ENCODE assay signal across 23 cellular contexts in genomic region chr5:68591850-68592249, GRCh38.
DNase-seq lines count a peak whose midpoint lies in the region; ATAC-seq, FAIRE-seq and TF ChIP-seq lines count a peak whose summit lies in the region.
"Had no signal": no experiment of that assay in that cellular context is flagged by ENCODE, and none has a peak within 500 bp of the region (broad histone marks: within the 10 kb centered on the region; RNA-seq: fewer than 3 reads in every experiment).

No MANE protein-coding gene starts in this region.

- ATAC-seq in HepG2 (no peak), right lobe of liver (no peak), IMR-90 (ENCODE audit: low read depth) (no peak), K562 (no peak)
- ATAC-seq in activated CD8-positive, alpha-beta memory T cell treated with anti-CD3 and anti-CD28 coated beads, Interleukin-2, amount 10 ng/mL, durations not matched to agents 7 days and 5 days, result no peak

- FAIRE-seq in HepG2 (lab: Jason Lieb, UNC) (no peak), K562 (lab: Jason Lieb, UNC) (no peak)
- FAIRE-seq: G401.6, GM12891, GM19239 had no signal

- H3K4me1 Mint-ChIP-seq in activated CD8-positive, alpha-beta memory T cell treated with anti-CD3 and anti-CD28 coated beads, Interleukin-2, amount 10 ng/mL, durations not matched to agents 7 days and 5 days, result no peaks in the 10 kb centered on the region
- H3K4me1 Mint-ChIP-seq: CD4-positive, alpha-beta memory T cell; CD8-positive, alpha-beta memory T cell had no signal

- H2BK20ac ChIP-seq in IMR-90 (ENCODE audit: low read depth, low read length), result no peak overlapping the region

- H2BK5ac ChIP-seq in IMR-90 (ENCODE audit: low read depth, low read length, poor library complexity, severe bottlenecking), result no peak overlapping the region

- no peaks in the 10 kb centered on the region for H3K27me3 Mint-ChIP-seq in activated CD8-positive, alpha-beta memory T cell treated with anti-CD3 and anti-CD28 coated beads, Interleukin-2, amount 10 ng/mL, durations not matched to agents 7 days and 5 days

- POLR2A ChIA-PET in HepG2 (lab: Yijun Ruan, JAX), result no interaction called here
- POLR2A ChIA-PET in IMR-90 (lab: Charles Lee; ENCODE audit: unreplicated experiment), result no interaction called here
- POLR2A ChIA-PET in K562 (lab: Yijun Ruan, JAX), result interaction anchor here (0.6 kb wide), 1 partner anchor 285 kb away, joined by 3 read pairs; no protein-coding TSS in a partner anchor

- H3K9me3 ChIP-seq in HepG2 (ENCODE audit: low read length), result no peaks in the 10 kb centered on the region
- H3K9me3 ChIP-seq in right lobe of liver, result no peaks in the 10 kb centered on the region
- H3K9me3 ChIP-seq in IMR-90 (ENCODE audit: control insufficient read depth, insufficient read depth, low read length), result no peaks in the 10 kb centered on the region; the same call in 1 of the 2 replicates
- no peaks in the 10 kb centered on the region for H3K9me3 ChIP-seq in K562 (replicated peaks; ENCODE audit: control insufficient read depth, insufficient read depth, low read depth, low read length)
- H3K9me3 ChIP-seq in parathyroid adenoma (ENCODE audit: control insufficient read depth, low read length), result no peaks in the 10 kb centered on the region
- H3K9me3 ChIP-seq: BE2C had no signal

- H3K27me3 ChIP-seq in HepG2 (ENCODE audit: control insufficient read depth in 1 of 2, insufficient read depth in 2 of 2, low read length in 2 of 2) (no peaks in the 10 kb centered on the region; a peak in 1 of 5 replicates), right lobe of liver (no peaks in the 10 kb centered on the region), IMR-90 (ENCODE audit: control insufficient read depth, insufficient read depth, low read length) (no peaks in the 10 kb centered on the region), K562 (ENCODE audit: control insufficient read depth in 2 of 2, insufficient read depth in 2 of 2, low read length in 2 of 2) (0 out of 5 replicates have a peak, but pooled peaks cover 0 to 5% of the 10 kb centered on the region in 2 experiments), parathyroid adenoma (ENCODE audit: control insufficient read depth, insufficient read depth, low read length) (no peaks in the 10 kb centered on the region)
- H3K27me3 ChIP-seq: BE2C, BLaER1 had no signal

- CTCF ChIA-PET in HepG2 (lab: Yijun Ruan, JAX; ENCODE audit: low intra/inter-chr PET ratio, low total read pairs), result no interaction called here
- CTCF ChIA-PET in IMR-90 (lab: Yijun Ruan, JAX), result no interaction called here
- CTCF ChIA-PET in K562 (lab: Yijun Ruan, JAX; ENCODE audit: low intra/inter-chr PET ratio), result no interaction called here
- CTCF ChIA-PET in activated CD8-positive, alpha-beta memory T cell treated with anti-CD3 and anti-CD28 coated beads, Interleukin-2, amount 10 ng/mL, durations not matched to agents 7 days and 5 days (lab: Charles Lee), result no interaction called here

- H4K20me1 ChIP-seq in HepG2 (ENCODE audit: insufficient read depth, low read length) (no peaks in the 10 kb centered on the region), IMR-90 (ENCODE audit: insufficient read depth, low read length) (no peaks in the 10 kb centered on the region), K562 (replicated peaks; ENCODE audit: control insufficient read depth, insufficient read depth, low read length) (no peaks in the 10 kb centered on the region)
- H4K20me1 ChIP-seq: BLaER1 had no signal

- no peak overlapping the region for H3K18ac ChIP-seq in IMR-90 (ENCODE audit: low read depth, low read length)

- TF ChIP-seq RAD21 in HepG2 (CRISPR knock-in tag; IDR thresholded peaks at IDR 0.05), result no peak
- no peak for TF ChIP-seq RAD21 in IMR-90 (IDR thresholded peaks at IDR 0.05; ENCODE audit: low read length)
- TF ChIP-seq RAD21 in K562 (CRISPR knock-in tag; conservative IDR thresholded peaks at IDR 0.05 in 1 of 2, IDR thresholded peaks at IDR 0.05 in 1 of 2), result no peak

- TF ChIP-seq EP300 in HepG2 (IDR thresholded peaks at IDR 0.05; ENCODE audit: low read depth in 2 of 2, low read length in 2 of 2) (no peak), HepG2 (CRISPR knock-in tag; IDR thresholded peaks at IDR 0.05; ENCODE audit: borderline replicate concordance) (no peak), K562 (IDR thresholded peaks at IDR 0.05; ENCODE audit: low read length) (no peak)

- no peak overlapping the region for H2AFZ ChIP-seq in HepG2 (ENCODE audit: low read length)
- no peak overlapping the region for H2AFZ ChIP-seq in IMR-90 (replicated peaks; ENCODE audit: low read length, poor library complexity)
- H2AFZ ChIP-seq in K562 (ENCODE audit: low read depth, low read length), result no peak overlapping the region
- peak overlapping the region; percentile 4 for H2AFZ ChIP-seq in parathyroid adenoma

- DNase-seq in HepG2 (ENCODE audit: low spot score), result no peak
- DNase-seq in right lobe of liver, result no peak
- no peak for DNase-seq in IMR-90
- DNase-seq in K562 (ENCODE audit: extremely low read depth in 1 of 4, low spot score in 3 of 4), result no peak
- DNase-seq in activated CD8-positive, alpha-beta memory T cell treated with anti-CD3 and anti-CD28 coated beads, Interleukin-2, amount 10 ng/mL, durations not matched to agents 7 days and 5 days, result no peak
- DNase-seq in NCI-H1694 treated with DMSO at 0.1 percent for 48 hours (lab: John Stamatoyannopoulos, UW), result no peak
- no peak for DNase-seq in NCI-H526 (lab: John Stamatoyannopoulos, UW)
- DNase-seq: ACHN; BE2C; C1 segment of cervical spinal cord; CD4-positive, alpha-beta memory T cell; CD4-positive, CD25-positive, alpha-beta regulatory T cell; CD8-positive, alpha-beta memory T cell; COR-L47; DMS79 treated with DMSO at 0.1 percent for 48 hours; GF-D8 had no signal

- H3K4me1 ChIP-seq in HepG2 (ENCODE audit: insufficient read depth, low read length), result no peaks in the 10 kb centered on the region
- H3K4me1 ChIP-seq in right lobe of liver, result peaks cover 0 to 23% (median 9%) of the 10 kb centered on the region in 4 donors
- peaks cover 2% of the 10 kb centered on the region; the same call in 1 of the 2 replicates for H3K4me1 ChIP-seq in IMR-90 (ENCODE audit: control insufficient read depth, insufficient read depth, low read length)
- no peaks in the 10 kb centered on the region for H3K4me1 ChIP-seq in K562 (replicated peaks in 1 of 2; ENCODE audit: control insufficient read depth in 2 of 2, insufficient read depth in 2 of 2, low read length in 2 of 2)
- peaks cover 33% of the 10 kb centered on the region for H3K4me1 ChIP-seq in parathyroid adenoma

- no peak overlapping the region for H3K27ac Mint-ChIP-seq in activated CD8-positive, alpha-beta memory T cell treated with anti-CD3 and anti-CD28 coated beads, Interleukin-2, amount 10 ng/mL, durations not matched to agents 7 days and 5 days
- H3K27ac Mint-ChIP-seq: CD14-positive monocyte; CD4-positive, alpha-beta memory T cell; CD4-positive, CD25-positive, alpha-beta regulatory T cell; CD8-positive, alpha-beta memory T cell had no signal

- dilution Hi-C loops in IMR-90 (cut with HindIII; ENCODE audit: low sequenced_read_pairs, unreplicated experiment), result no loop called here

- H3K36me3 Mint-ChIP-seq in activated CD8-positive, alpha-beta memory T cell treated with anti-CD3 and anti-CD28 coated beads, Interleukin-2, amount 10 ng/mL, durations not matched to agents 7 days and 5 days, result no peaks in the 10 kb centered on the region
- H3K36me3 Mint-ChIP-seq: CD14-positive monocyte; CD4-positive, alpha-beta memory T cell; CD4-positive, CD25-positive, alpha-beta regulatory T cell; CD8-positive, alpha-beta memory T cell had no signal

- H3K4me3 ChIP-seq in HepG2 (replicated peaks in 1 of 3; ENCODE audit: insufficient read depth in 1 of 3, low read depth in 2 of 3, low read length in 3 of 3) (no peak overlapping the region), right lobe of liver (no peak overlapping the region), IMR-90 (ENCODE audit: insufficient read depth, low read depth, low read length) (no peak overlapping the region), K562 (no peak overlapping the region), parathyroid adenoma (ENCODE audit: low read depth, low read length) (no peak overlapping the region)
- H3K4me3 ChIP-seq: BLaER1 had no signal

- H4K8ac ChIP-seq in IMR-90 (ENCODE audit: low read depth in 2 of 2, low read length in 2 of 2), result no peak overlapping the region

- WGBS in HepG2 (ENCODE audit: low lambda C conversion rate), result 4% methylated on average over 4 of the region's 4 CpGs
- WGBS in right lobe of liver (ENCODE audit: insufficient coverage, low coverage, low lambda C conversion rate, missing lambda C conversion rate), result 64% methylated on average over 4 of the region's 4 CpGs
- WGBS in IMR-90 (ENCODE audit: extremely low coverage in 2 of 2, insufficient read length in 1 of 2), 2 experiments, result no CpG with 5 or more reads among the region's 4 CpGs
- 0% methylated on average over 4 of the region's 4 CpGs for WGBS in K562 (ENCODE audit: insufficient coverage, low coverage, missing lambda C conversion rate)

- H3K9me1 ChIP-seq in IMR-90 (ENCODE audit: insufficient read depth, low read length) (no peaks in the 10 kb centered on the region), K562 (ENCODE audit: control insufficient read depth, insufficient read depth, low read length) (no peaks in the 10 kb centered on the region)

- no peak overlapping the region for H2BK120ac ChIP-seq in IMR-90 (ENCODE audit: low read depth, low read length)

- H3K79me2 ChIP-seq in HepG2 (ENCODE audit: insufficient read depth, low read length) (no peaks in the 10 kb centered on the region), K562 (ENCODE audit: control insufficient read depth, insufficient read depth, low read length) (no peaks in the 10 kb centered on the region), parathyroid adenoma (no peaks in the 10 kb centered on the region)

- in situ Hi-C loops in HepG2 (cut with HindIII; ENCODE audit: extremely low pct_ligation_motif_present, low pct_unique_long_range_greater_than_20kb) (no loop called here), IMR-90 (cut with MboI; ENCODE audit: low sequenced_read_pairs) (no loop called here), K562 (cut with MboI) (no loop called here)

- no peak overlapping the region for H3K14ac ChIP-seq in IMR-90 (replicated peaks; ENCODE audit: low read depth, low read length)

- no peak overlapping the region for H3K4ac ChIP-seq in IMR-90 (ENCODE audit: low read depth, low read length)

- no peak for TF ChIP-seq POLR2A in HepG2 (IDR thresholded peaks at IDR 0.05; ENCODE audit: insufficient read depth in 1 of 2, low read depth in 2 of 2, low read length in 2 of 2)
- TF ChIP-seq POLR2A in right lobe of liver (IDR thresholded peaks at IDR 0.05), result no peak
- TF ChIP-seq POLR2A in IMR-90 (IDR thresholded peaks at IDR 0.05; ENCODE audit: low read depth, low read length), result no peak
- TF ChIP-seq POLR2A in K562 (conservative IDR thresholded peaks at IDR 0.05), result no peak

- no peak overlapping the region for H2BK15ac ChIP-seq in IMR-90 (ENCODE audit: low read depth, low read length)

- H3K27ac ChIP-seq in HepG2 (ENCODE audit: extremely low read length, insufficient read depth, low read length) (no peak overlapping the region), right lobe of liver (peak overlapping the region in 1 of 3 donors; percentile 23), IMR-90 (ENCODE audit: insufficient read depth, low read length) (no peak overlapping the region), K562 (ENCODE audit: extremely low read depth, low read depth, low read length) (no peak overlapping the region), parathyroid adenoma (peak overlapping the region; percentile 80)
- H3K27ac ChIP-seq: 22Rv1, BLaER1 had no signal

- H2AK9ac ChIP-seq in IMR-90 (replicated peaks; ENCODE audit: low read depth, low read length, poor library complexity), result no peak overlapping the region

- no peak overlapping the region for H2AK5ac ChIP-seq in IMR-90 (ENCODE audit: low read depth, low read length)

- no peak for TF ChIP-seq CTCF in HepG2 (CRISPR knock-in tag; IDR thresholded peaks at IDR 0.05)
- TF ChIP-seq CTCF in right lobe of liver (IDR thresholded peaks at IDR 0.05), result no peak
- TF ChIP-seq CTCF in IMR-90 (conservative IDR thresholded peaks at IDR 0.05; ENCODE audit: low read depth, low read length), result no peak
- no peak for TF ChIP-seq CTCF in K562 (IDR thresholded peaks at IDR 0.05 in 2 of 3, conservative IDR thresholded peaks at IDR 0.05 in 1 of 3; ENCODE audit: insufficient read depth in 2 of 3, low read depth in 1 of 3, low read length in 3 of 3)
- TF ChIP-seq CTCF in parathyroid adenoma (IDR thresholded peaks at IDR 0.05), result no peak

- H4K91ac ChIP-seq in IMR-90 (ENCODE audit: insufficient read depth, low read depth, low read length), result no peak overlapping the region

- no peak overlapping the region for H3K23ac ChIP-seq in IMR-90 (ENCODE audit: low read depth, low read length)

- H3K36me3 ChIP-seq in HepG2 (replicated peaks in 1 of 2; ENCODE audit: control insufficient read depth in 1 of 2, insufficient read depth in 2 of 2, low read length in 2 of 2), result no peaks in the 10 kb centered on the region
- no peaks in the 10 kb centered on the region for H3K36me3 ChIP-seq in right lobe of liver
- H3K36me3 ChIP-seq in IMR-90 (ENCODE audit: control insufficient read depth, insufficient read depth, low read length), result no peaks in the 10 kb centered on the region
- H3K36me3 ChIP-seq in K562 (ENCODE audit: control insufficient read depth, insufficient read depth, low read length), result no peaks in the 10 kb centered on the region
- H3K36me3 ChIP-seq in parathyroid adenoma (ENCODE audit: control insufficient read depth, insufficient read depth, low read length), result no peaks in the 10 kb centered on the region
- H3K36me3 ChIP-seq: BE2C, BLaER1 had no signal

- H3K56ac ChIP-seq in IMR-90 (ENCODE audit: extremely low read depth, insufficient read depth, low read length), result no peak overlapping the region

- no peak overlapping the region for H4K5ac ChIP-seq in IMR-90 (ENCODE audit: low read depth, low read length)

- no peaks in the 10 kb centered on the region for H3K79me1 ChIP-seq in IMR-90 (ENCODE audit: low read depth in 1 of 2, low read length in 2 of 2)

- no peaks in the 10 kb centered on the region for H3K9me3 Mint-ChIP-seq in activated CD8-positive, alpha-beta memory T cell treated with anti-CD3 and anti-CD28 coated beads, Interleukin-2, amount 10 ng/mL, durations not matched to agents 7 days and 5 days (ENCODE audit: low read depth)
- H3K9me3 Mint-ChIP-seq: CD4-positive, alpha-beta memory T cell; CD8-positive, alpha-beta memory T cell had no signal

- intact Hi-C loops in HepG2 (cut with micrococcal nuclease; ENCODE audit: unreplicated experiment), result no loop called here
- intact Hi-C loops in right lobe of liver (cut with DNase I), result no loop called here
- intact Hi-C loops in IMR-90 (cut with micrococcal nuclease), result no loop called here
- intact Hi-C loops in K562 (cut with micrococcal nuclease), result no loop called here

- BruUV-seq in HepG2 (replicated peaks; lab: Mats Ljungman, UMichigan) (no TSS peak), IMR-90 (replicated peaks; lab: Mats Ljungman, UMichigan) (no TSS peak), K562 (replicated peaks; lab: Mats Ljungman, UMichigan) (no TSS peak)

- no peak overlapping the region for H3K9ac ChIP-seq in HepG2 (ENCODE audit: insufficient read depth, low read depth, low read length)
- H3K9ac ChIP-seq in IMR-90 (ENCODE audit: low read depth, low read length), result no peak overlapping the region
- no peak overlapping the region for H3K9ac ChIP-seq in K562 (ENCODE audit: insufficient read depth in 1 of 2, low read depth in 2 of 2, low read length in 2 of 2)
- no peak overlapping the region for H3K9ac ChIP-seq in parathyroid adenoma
- H3K9ac ChIP-seq: BLaER1 had no signal

- no peak overlapping the region for H3K4me2 ChIP-seq in HepG2 (ENCODE audit: low read depth, low read length)
- no peak overlapping the region for H3K4me2 ChIP-seq in IMR-90 (ENCODE audit: low read depth, low read length)
- no peak overlapping the region for H3K4me2 ChIP-seq in K562 (ENCODE audit: insufficient read depth, low read length)
- no peak overlapping the region for H3K4me2 ChIP-seq in parathyroid adenoma (ENCODE audit: low read length)
- H3K4me2 ChIP-seq: BLaER1 had no signal

- no peak overlapping the region for H3K4me3 Mint-ChIP-seq in activated CD8-positive, alpha-beta memory T cell treated with anti-CD3 and anti-CD28 coated beads, Interleukin-2, amount 10 ng/mL, durations not matched to agents 7 days and 5 days
- H3K4me3 Mint-ChIP-seq: CD14-positive monocyte; CD4-positive, alpha-beta memory T cell; CD4-positive, CD25-positive, alpha-beta regulatory T cell; CD8-positive, alpha-beta memory T cell had no signal

Comparison
In these comparisons a context has a peak if more than half of its experiments do, and no peak if none do; other contexts are left out.
1. Of the 241 proteins assayed by ChIP-seq in both HepG2 and K562: peak only in HepG2: MAFF and MAFK; only in K562: MAFG; in both: none; in neither: 238.